32 cellular contexts compared by ENCODE assay signal in the genomic region with DNA sequence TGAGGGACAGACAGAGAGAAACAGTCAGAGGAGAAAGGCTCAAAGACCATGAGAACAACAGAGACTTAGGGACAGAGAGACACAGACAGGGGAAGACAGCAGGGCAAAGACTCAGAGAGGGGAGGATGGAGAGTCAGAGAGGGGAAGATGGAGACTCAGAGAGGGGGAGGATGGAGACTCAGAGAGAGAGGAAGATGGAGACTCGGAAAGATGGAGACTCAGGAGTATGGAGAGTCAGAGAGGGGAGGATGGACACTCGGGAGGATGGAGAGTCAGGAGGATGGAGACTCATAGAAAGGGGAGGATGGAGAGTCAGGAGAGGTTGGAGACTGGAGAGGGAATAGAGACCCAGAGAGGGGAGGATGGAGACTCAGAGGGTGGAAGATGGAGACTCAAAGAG. TPM values are rescaled to one million over a fixed set of nuclear protein-coding genes. Genes with fewer than 3 reads are reported as not detected.
DNase-seq lines count a peak whose midpoint lies in the region; ATAC-seq and TF ChIP-seq lines count a peak whose summit lies in the region.
"Had no signal": no experiment of that assay in that cellular context is flagged by ENCODE, and none has a peak within 500 bp of the region (broad histone marks: within the 10 kb centered on the region; RNA-seq: fewer than 3 reads in every experiment).

No MANE protein-coding gene starts in this region.

- TF ChIP-seq POLR2A in suprapubic skin (IDR thresholded peaks at IDR 0.05): no peak

- H3K4me1 ChIP-seq in stomach smooth muscle (ENCODE audit: control insufficient read depth, insufficient read depth, low read length): peaks cover 30% of the 10 kb centered on the region
- H3K4me1 ChIP-seq in suprapubic skin: peaks cover 36% of the 10 kb centered on the region

- no peak overlapping the region for H3K9ac ChIP-seq in stomach smooth muscle (ENCODE audit: low read length in 2 of 2)
- H3K9ac ChIP-seq: GM23248 had no signal

- no peaks in the 10 kb centered on the region for H3K9me3 Mint-ChIP-seq in activated T-helper 17 cell treated with anti-CD3 and anti-CD28 coated beads, Interleukin-2, amount 50 U/mL, for 72 hours
- no peaks in the 10 kb centered on the region for H3K9me3 Mint-ChIP-seq in mesothelial cell of epicardium
- H3K9me3 Mint-ChIP-seq: activated CD4-positive, alpha-beta T cell treated with anti-CD3 and anti-CD28 coated beads, Interleukin-2, amount 10 ng/mL, durations not matched to agents 7 days and 5 days; IgD-negative memory B cell; stimulated activated naive CD8-positive, alpha-beta T cell treated with anti-CD3 and anti-CD28 coated beads, Interleukin-15, amount 100 ng/mL, for 72 hours; WTC11 had no signal

- DNase-seq in GM20000 (ENCODE audit: low spot score): peak; percentile 10
- DNase-seq in mesothelial cell of epicardium (ENCODE audit: low spot score in 2 of 2, unreplicated experiment in 2 of 2): no peak
- DNase-seq in effector CD8-positive, alpha-beta T cell (lab: John Stamatoyannopoulos, UW): no peak
- DNase-seq in suprapubic skin (ENCODE audit: low spot score in 2 of 2): no peak
- DNase-seq: activated CD4-positive, alpha-beta T cell treated with anti-CD3 and anti-CD28 coated beads, Interleukin-2, amount 10 ng/mL, durations not matched to agents 7 days and 5 days; activated CD8-positive, alpha-beta memory T cell treated with anti-CD3 and anti-CD28 coated beads, Interleukin-2, amount 10 ng/mL, durations not matched to agents 7 days and 5 days; activated naive CD4-positive, alpha-beta T cell treated with anti-CD3 and anti-CD28 coated beads, Interleukin-2, amount 50 U/mL, for 16 hours; GM23248; left lung; mesendoderm; NCI-H1105 treated with DMSO at 0.1 percent for 48 hours; NCI-H1930; NCI-H526 treated with DMSO at 0.1 percent for 48 hours; occipital lobe; SHP77 treated with DMSO at 0.1 percent for 48 hours; stimulated activated CD8-positive, alpha-beta memory T cell treated with anti-CD3 and anti-CD28 coated beads, Interleukin-4, amount 100 ng/mL, for 48 hours; stimulated activated naive CD8-positive, alpha-beta T cell treated with anti-CD3 and anti-CD28 coated beads, Interleukin-15, amount 100 ng/mL, for 72 hours; transverse colon had no signal

- WGBS in suprapubic skin: 37% methylated on average over 2 of the region's 2 CpGs

- H3K4me1 Mint-ChIP-seq in activated T-helper 17 cell treated with anti-CD3 and anti-CD28 coated beads, Interleukin-2, amount 50 U/mL, for 72 hours: peaks cover 14% of the 10 kb centered on the region
- H3K4me1 Mint-ChIP-seq in mesothelial cell of epicardium: peaks cover 36% of the 10 kb centered on the region
- H3K4me1 Mint-ChIP-seq: activated CD8-positive, alpha-beta memory T cell treated with anti-CD3 and anti-CD28 coated beads, Interleukin-2, amount 10 ng/mL, durations not matched to agents 7 days and 5 days had no signal

- H3K36me3 ChIP-seq in stomach smooth muscle (ENCODE audit: control insufficient read depth in 2 of 2, insufficient read depth in 2 of 2, low read length in 2 of 2) (peaks cover 20 to 54% of the 10 kb centered on the region in 2 donors), suprapubic skin (peaks cover 36% of the 10 kb centered on the region)
- H3K36me3 ChIP-seq: transverse colon had no signal

- H3K27me3 ChIP-seq in stomach smooth muscle (ENCODE audit: control insufficient read depth in 1 of 2, insufficient read depth in 2 of 2, low read length in 2 of 2): no peaks in the 10 kb centered on the region
- H3K27me3 ChIP-seq in suprapubic skin: no peaks in the 10 kb centered on the region
- H3K27me3 ChIP-seq: cardiac muscle cell had no signal

- ATAC-seq in activated T-helper 17 cell treated with anti-CD3 and anti-CD28 coated beads, Interleukin-2, amount 50 U/mL, for 72 hours (replicated peaks): no peak
- ATAC-seq in HG02840 (IDR thresholded peaks at IDR 0.05; ENCODE audit: low FRiP score, unreplicated experiment): no peak
- ATAC-seq: activated CD8-positive, alpha-beta memory T cell treated with anti-CD3 and anti-CD28 coated beads, Interleukin-2, amount 10 ng/mL, durations not matched to agents 7 days and 5 days; GM12878; left lung; Panc1; stimulated activated naive CD8-positive, alpha-beta T cell treated with anti-CD3 and anti-CD28 coated beads, Interleukin-15, amount 100 ng/mL, for 72 hours; WTC11 had no signal

- H3K4me3 ChIP-seq in stomach smooth muscle (ENCODE audit: low read length in 2 of 2) (no peak overlapping the region), suprapubic skin (no peak overlapping the region)
- H3K4me3 ChIP-seq: cardiac muscle cell, GM12878, GM23248, left lung, skin epidermis, transverse colon had no signal

- H3K36me3 Mint-ChIP-seq in activated T-helper 17 cell treated with anti-CD3 and anti-CD28 coated beads, Interleukin-2, amount 50 U/mL, for 72 hours (ENCODE audit: low read depth): peaks cover 10% of the 10 kb centered on the region
- peaks cover 48% of the 10 kb centered on the region for H3K36me3 Mint-ChIP-seq in mesothelial cell of epicardium
- H3K36me3 Mint-ChIP-seq: activated CD8-positive, alpha-beta memory T cell treated with anti-CD3 and anti-CD28 coated beads, Interleukin-2, amount 10 ng/mL, durations not matched to agents 7 days and 5 days; IgD-negative memory B cell had no signal

- no peak overlapping the region for H3K4me3 Mint-ChIP-seq in activated T-helper 17 cell treated with anti-CD3 and anti-CD28 coated beads, Interleukin-2, amount 50 U/mL, for 72 hours
- H3K4me3 Mint-ChIP-seq in mesothelial cell of epicardium: peak overlapping the region; percentile 58
- H3K4me3 Mint-ChIP-seq: activated CD4-positive, alpha-beta T cell treated with anti-CD3 and anti-CD28 coated beads, Interleukin-2, amount 10 ng/mL, durations not matched to agents 7 days and 5 days; activated CD8-positive, alpha-beta memory T cell treated with anti-CD3 and anti-CD28 coated beads, Interleukin-2, amount 10 ng/mL, durations not matched to agents 7 days and 5 days; activated T-helper 1 cell treated with anti-CD3 and anti-CD28 coated beads, Interleukin-12 subunit alpha, Interleukin-12 subunit beta, Interleukin-2, Interleukin-4 antibody, amounts not matched to agents 30 ng/mL and 10 ng/mL and 1 ng/mL, durations not matched to agents 14 hours and 24 hours and 36 hours; stimulated activated naive CD8-positive, alpha-beta T cell treated with anti-CD3 and anti-CD28 coated beads, Interleukin-15, amount 100 ng/mL, for 72 hours; WTC11 had no signal

- no peaks in the 10 kb centered on the region for H3K27me3 Mint-ChIP-seq in activated T-helper 17 cell treated with anti-CD3 and anti-CD28 coated beads, Interleukin-2, amount 50 U/mL, for 72 hours
- H3K27me3 Mint-ChIP-seq in mesothelial cell of epicardium (ENCODE audit: low read depth): no peaks in the 10 kb centered on the region

- no peak for TF ChIP-seq EP300 in suprapubic skin (IDR thresholded peaks at IDR 0.05)

- peak overlapping the region; percentile 6 for H3K27ac Mint-ChIP-seq in activated T-helper 17 cell treated with anti-CD3 and anti-CD28 coated beads, Interleukin-2, amount 50 U/mL, for 72 hours
- H3K27ac Mint-ChIP-seq in mesothelial cell of epicardium: peak overlapping the region; percentile 50
- H3K27ac Mint-ChIP-seq: activated CD4-positive, alpha-beta T cell treated with anti-CD3 and anti-CD28 coated beads, Interleukin-2, amount 10 ng/mL, durations not matched to agents 7 days and 5 days; activated CD8-positive, alpha-beta memory T cell treated with anti-CD3 and anti-CD28 coated beads, Interleukin-2, amount 10 ng/mL, durations not matched to agents 7 days and 5 days; activated T-helper 1 cell treated with anti-CD3 and anti-CD28 coated beads, Interleukin-12 subunit alpha, Interleukin-12 subunit beta, Interleukin-2, Interleukin-4 antibody, amounts not matched to agents 30 ng/mL and 10 ng/mL and 1 ng/mL, durations not matched to agents 14 hours and 24 hours and 36 hours had no signal

- TF ChIP-seq CTCF in GM20000 (IDR thresholded peaks at IDR 0.05; ENCODE audit: extremely low read depth, missing control alignments): no peak
- TF ChIP-seq CTCF in mesothelial cell of epicardium (IDR thresholded peaks at IDR 0.05; ENCODE audit: unreplicated experiment): no peak
- no peak for TF ChIP-seq CTCF in suprapubic skin (IDR thresholded peaks at IDR 0.05)

- H3K27ac ChIP-seq in stomach smooth muscle (ENCODE audit: low read length): peak overlapping the region; percentile 60
- H3K27ac ChIP-seq in suprapubic skin: no peak overlapping the region
- H3K27ac ChIP-seq: cardiac muscle cell, GM23248, left lung had no signal

- H3K9me3 ChIP-seq in stomach smooth muscle (ENCODE audit: control insufficient read depth in 2 of 2, low read length in 2 of 2) (no peaks in the 10 kb centered on the region), suprapubic skin (no peaks in the 10 kb centered on the region)
- H3K9me3 ChIP-seq: left lung, transverse colon had no signal

RNA-seq across cellular contexts. Expression of gene SPACA6, which starts 0.7 kb away (rescaled TPM):
- total RNA-seq in activated T-helper 17 cell treated with anti-CD3 and anti-CD28 coated beads, Interleukin-2, amount 50 U/mL, for 72 hours: 10 to 100 TPM in 1 of 2 donors, 1 to 10 TPM in 1; 3.2 to 18.3 TPM
- total RNA-seq in mesothelial cell of epicardium: 83.1 to 88.1 TPM (median 87.6 TPM) in 3 replicates
- 10 to 100 TPM in 1 of 4 donors, 1 to 10 TPM in 3; 3.1 to 23.2 (median 7.8) TPM for total RNA-seq in suprapubic skin

RNA-seq across cellular contexts. Expression of gene HAS1, which starts 30.0 kb away (rescaled TPM):
- not detected for total RNA-seq in activated T-helper 17 cell treated with anti-CD3 and anti-CD28 coated beads, Interleukin-2, amount 50 U/mL, for 72 hours
- total RNA-seq in mesothelial cell of epicardium (0.32 to 0.58 TPM (median 0.44 TPM) in 3 replicates), suprapubic skin (1 to 10 TPM in 3 of 4 donors, not detected in 1; 2.2 to 9.8 (median 4.4) TPM)
- total RNA-seq: activated CD4-positive, alpha-beta T cell treated with anti-CD3 and anti-CD28 coated beads, Interleukin-2, amount 10 ng/mL, durations not matched to agents 7 days and 5 days; activated CD8-positive, alpha-beta memory T cell treated with anti-CD3 and anti-CD28 coated beads, Interleukin-2, amount 10 ng/mL, durations not matched to agents 7 days and 5 days; activated T-helper 1 cell treated with anti-CD3 and anti-CD28 coated beads, Interleukin-12 subunit alpha, Interleukin-12 subunit beta, Interleukin-2, Interleukin-4 antibody, amounts not matched to agents 30 ng/mL and 10 ng/mL and 1 ng/mL, durations not matched to agents 14 hours and 24 hours and 36 hours; Daoy; dermis microvascular lymphatic vessel endothelial cell; GM12878; renal cortical epithelial cell had no signal

RNA-seq across cellular contexts. Expression of gene SIGLEC14, which starts 47.2 kb away (rescaled TPM):
- total RNA-seq in activated T-helper 17 cell treated with anti-CD3 and anti-CD28 coated beads, Interleukin-2, amount 50 U/mL, for 72 hours: not detected
- total RNA-seq in mesothelial cell of epicardium (not detected in 3 replicates), suprapubic skin (under 1 TPM in 3 of 4 donors, not detected in 1; 0.30 to 0.72 (median 0.36) TPM)
- total RNA-seq: activated CD4-positive, alpha-beta T cell treated with anti-CD3 and anti-CD28 coated beads, Interleukin-2, amount 10 ng/mL, durations not matched to agents 7 days and 5 days; activated T-helper 1 cell treated with anti-CD3 and anti-CD28 coated beads, Interleukin-12 subunit alpha, Interleukin-12 subunit beta, Interleukin-2, Interleukin-4 antibody, amounts not matched to agents 30 ng/mL and 10 ng/mL and 1 ng/mL, durations not matched to agents 14 hours and 24 hours and 36 hours; cardiac muscle cell; dermis microvascular lymphatic vessel endothelial cell; GM23248; MCF 10A; renal cortical epithelial cell; WTC11 had no signal

RNA-seq across cellular contexts. Expression of gene FPR1, which starts 57.9 kb away (rescaled TPM):
- total RNA-seq in activated T-helper 17 cell treated with anti-CD3 and anti-CD28 coated beads, Interleukin-2, amount 50 U/mL, for 72 hours: not detected
- not detected in 3 replicates for total RNA-seq in mesothelial cell of epicardium
- total RNA-seq in suprapubic skin: 1 to 10 TPM in 2 of 4 donors, under 1 TPM in 2; 0.60 to 1.7 (median 1.0) TPM
- total RNA-seq: activated CD4-positive, alpha-beta T cell treated with anti-CD3 and anti-CD28 coated beads, Interleukin-2, amount 10 ng/mL, durations not matched to agents 7 days and 5 days; activated CD8-positive, alpha-beta memory T cell treated with anti-CD3 and anti-CD28 coated beads, Interleukin-2, amount 10 ng/mL, durations not matched to agents 7 days and 5 days; activated T-helper 1 cell treated with anti-CD3 and anti-CD28 coated beads, Interleukin-12 subunit alpha, Interleukin-12 subunit beta, Interleukin-2, Interleukin-4 antibody, amounts not matched to agents 30 ng/mL and 10 ng/mL and 1 ng/mL, durations not matched to agents 14 hours and 24 hours and 36 hours; cardiac muscle cell; dermis microvascular lymphatic vessel endothelial cell; GM12878; GM23248 had no signal
